ENCODE assay signal across 8 cellular contexts in genomic region chr15:66946578-66947164, GRCh38.
DNase-seq lines count a peak whose midpoint lies in the region; ATAC-seq and TF ChIP-seq lines count a peak whose summit lies in the region.

No MANE protein-coding gene starts in this region.

- peak overlapping the region; percentile 20 for H3K4me2 ChIP-seq in osteoblast (ENCODE audit: insufficient read depth, low read length)

- no peaks in the 10 kb centered on the region for H3K4me1 ChIP-seq in Caco-2
- peaks cover 14% of the 10 kb centered on the region for H3K4me1 ChIP-seq in osteoblast (ENCODE audit: insufficient read depth, low read length)
- H3K4me1 ChIP-seq in tibial nerve, result peaks cover 0 to 6% (median 0%) of the 10 kb centered on the region in 4 donors

- no peak overlapping the region for H3K27ac ChIP-seq in osteoblast (ENCODE audit: low read depth, low read length)
- H3K27ac ChIP-seq in tibial nerve, result no peak overlapping the region

- no peaks in the 10 kb centered on the region for H4K20me1 ChIP-seq in osteoblast (ENCODE audit: insufficient read depth, low read length)

- DNase-seq in Caco-2 (peak; percentile 62 to 75), HuH-7.5 (ENCODE audit: low spot score) (peak; percentile 88), RPMI8226 (peak; percentile 82), fibroblast of villous mesenchyme (ENCODE audit: low read depth) (peak; percentile 71), osteoblast (ENCODE audit: insufficient read length, low spot score, missing footprints) (peak; percentile 95), tibial nerve (ENCODE audit: low spot score in 2 of 2) (peak; percentile 57 to 79)
- peak; percentile 64 for DNase-seq in activated T-helper 1 cell treated with anti-CD3 and anti-CD28 coated beads, Interleukin-12 subunit alpha, Interleukin-12 subunit beta, Interleukin-2, Interleukin-4 antibody, amounts not matched to agents 30 ng/mL and 10 ng/mL and 1 ng/mL, durations not matched to agents 14 hours and 24 hours and 36 hours (ENCODE audit: low spot score)

- peak overlapping the region; percentile 25 for H2AFZ ChIP-seq in osteoblast (ENCODE audit: low read length)

- intact Hi-C loops in Caco-2 (cut with micrococcal nuclease; ENCODE audit: unreplicated experiment), result loop anchor here (1.0 to 10.0 kb wide), 5 partner anchors 102 to 488 kb away; no protein-coding TSS in a partner anchor
- intact Hi-C loops in activated T-helper 1 cell treated with anti-CD3 and anti-CD28 coated beads, Interleukin-12 subunit alpha, Interleukin-12 subunit beta, Interleukin-2, Interleukin-4 antibody, amounts not matched to agents 30 ng/mL and 10 ng/mL and 1 ng/mL, durations not matched to agents 14 hours and 24 hours and 36 hours (cut with micrococcal nuclease), result loop anchor here (1.0 to 5.0 kb wide), 8 partner anchors 76 to 890 kb away; no protein-coding TSS in a partner anchor

- H3K9me3 Mint-ChIP-seq in Caco-2 (ENCODE audit: unreplicated experiment), result no peaks in the 10 kb centered on the region
- H3K9me3 Mint-ChIP-seq in activated T-helper 1 cell treated with anti-CD3 and anti-CD28 coated beads, Interleukin-12 subunit alpha, Interleukin-12 subunit beta, Interleukin-2, Interleukin-4 antibody, amounts not matched to agents 30 ng/mL and 10 ng/mL and 1 ng/mL, durations not matched to agents 14 hours and 24 hours and 36 hours, result no peaks in the 10 kb centered on the region

- H3K36me3 ChIP-seq in Caco-2 (ENCODE audit: control insufficient read depth, insufficient read depth, low read length) (no peaks in the 10 kb centered on the region), osteoblast (ENCODE audit: insufficient read depth, low read length) (no peaks in the 10 kb centered on the region), tibial nerve (no peaks in the 10 kb centered on the region)

- H3K27me3 ChIP-seq in Caco-2 (replicated peaks; ENCODE audit: control insufficient read depth, insufficient read depth, low read length) (no peaks in the 10 kb centered on the region), osteoblast (ENCODE audit: insufficient read depth, low read length) (no peaks in the 10 kb centered on the region), tibial nerve (no peaks in the 10 kb centered on the region)

- H3K27ac Mint-ChIP-seq in Caco-2 (ENCODE audit: unreplicated experiment), result no peak overlapping the region
- H3K27ac Mint-ChIP-seq in activated T-helper 1 cell treated with anti-CD3 and anti-CD28 coated beads, Interleukin-12 subunit alpha, Interleukin-12 subunit beta, Interleukin-2, Interleukin-4 antibody, amounts not matched to agents 30 ng/mL and 10 ng/mL and 1 ng/mL, durations not matched to agents 14 hours and 24 hours and 36 hours, result no peak overlapping the region

- no peak overlapping the region for H3K4me3 Mint-ChIP-seq in Caco-2 (ENCODE audit: unreplicated experiment)
- H3K4me3 Mint-ChIP-seq in activated T-helper 1 cell treated with anti-CD3 and anti-CD28 coated beads, Interleukin-12 subunit alpha, Interleukin-12 subunit beta, Interleukin-2, Interleukin-4 antibody, amounts not matched to agents 30 ng/mL and 10 ng/mL and 1 ng/mL, durations not matched to agents 14 hours and 24 hours and 36 hours, result no peak overlapping the region

- POLR2A ChIA-PET in Caco-2 (lab: Charles Lee), result no interaction called here

- peaks cover 3% of the 10 kb centered on the region for H3K79me2 ChIP-seq in osteoblast (ENCODE audit: insufficient read depth, low read length)

- TF ChIP-seq CTCF in Caco-2 (IDR thresholded peaks at IDR 0.05; ENCODE audit: insufficient read depth in 1 of 2, low read depth in 1 of 2, low read length in 1 of 2, severe bottlenecking in 1 of 2, unreplicated experiment in 1 of 2) (peak; percentile 89 to 90), fibroblast of villous mesenchyme (IDR thresholded peaks at IDR 0.05; ENCODE audit: insufficient read depth, low read depth, low read length) (peak; percentile 81), osteoblast (IDR thresholded peaks at IDR 0.05; ENCODE audit: extremely low read depth, low read depth, low read length) (peak; percentile 90), tibial nerve (IDR thresholded peaks at IDR 0.05) (peak; percentile 87 to 93 (median 87))

- no peak overlapping the region for H3K4me3 ChIP-seq in Caco-2 (ENCODE audit: low read depth, low read length)
- H3K4me3 ChIP-seq in fibroblast of villous mesenchyme (ENCODE audit: low read depth, low read length), result no peak overlapping the region
- H3K4me3 ChIP-seq in osteoblast (ENCODE audit: insufficient read depth, low read length), result no peak overlapping the region
- H3K4me3 ChIP-seq in tibial nerve, result no peak overlapping the region

- peak in 1 of 2 donors; percentile 19 for TF ChIP-seq EP300 in tibial nerve (IDR thresholded peaks at IDR 0.05)

- WGBS in tibial nerve, 2 donors, result 29 to 30% methylated on average over 12 of the region's 12 CpGs

- CTCF ChIA-PET in Caco-2 (lab: Charles Lee), result interaction anchor here (0.5 to 2.1 kb wide), 20 partner anchors 9 to 360 kb away, joined by 3 to 19 read pairs (median 3); no protein-coding TSS in a partner anchor

- ATAC-seq in HG02610 (IDR thresholded peaks at IDR 0.05; ENCODE audit: unreplicated experiment), result no peak

- BruUV-seq in Caco-2 (replicated peaks; lab: Mats Ljungman, UMichigan), result no TSS peak

- H3K4me1 Mint-ChIP-seq in Caco-2 (ENCODE audit: low read depth, unreplicated experiment), result no peaks in the 10 kb centered on the region
- peaks cover 24% of the 10 kb centered on the region for H3K4me1 Mint-ChIP-seq in activated T-helper 1 cell treated with anti-CD3 and anti-CD28 coated beads, Interleukin-12 subunit alpha, Interleukin-12 subunit beta, Interleukin-2, Interleukin-4 antibody, amounts not matched to agents 30 ng/mL and 10 ng/mL and 1 ng/mL, durations not matched to agents 14 hours and 24 hours and 36 hours (ENCODE audit: low read depth)

- TF ChIP-seq POLR2A in tibial nerve (IDR thresholded peaks at IDR 0.05), result no peak

- no peaks in the 10 kb centered on the region for H3K9me3 ChIP-seq in Caco-2
- H3K9me3 ChIP-seq in osteoblast (ENCODE audit: low read depth, low read length), result no peaks in the 10 kb centered on the region
- H3K9me3 ChIP-seq in tibial nerve, result no peaks in the 10 kb centered on the region

- no peaks in the 10 kb centered on the region for H3K27me3 Mint-ChIP-seq in Caco-2 (ENCODE audit: insufficient read depth, unreplicated experiment)
- peaks cover 5% of the 10 kb centered on the region for H3K27me3 Mint-ChIP-seq in activated T-helper 1 cell treated with anti-CD3 and anti-CD28 coated beads, Interleukin-12 subunit alpha, Interleukin-12 subunit beta, Interleukin-2, Interleukin-4 antibody, amounts not matched to agents 30 ng/mL and 10 ng/mL and 1 ng/mL, durations not matched to agents 14 hours and 24 hours and 36 hours (ENCODE audit: insufficient read depth)

- H3K36me3 Mint-ChIP-seq in Caco-2 (ENCODE audit: insufficient read depth, unreplicated experiment), result no peaks in the 10 kb centered on the region
- H3K36me3 Mint-ChIP-seq in activated T-helper 1 cell treated with anti-CD3 and anti-CD28 coated beads, Interleukin-12 subunit alpha, Interleukin-12 subunit beta, Interleukin-2, Interleukin-4 antibody, amounts not matched to agents 30 ng/mL and 10 ng/mL and 1 ng/mL, durations not matched to agents 14 hours and 24 hours and 36 hours (ENCODE audit: low read depth), result no peaks in the 10 kb centered on the region
